7 cellular contexts compared by ENCODE assay signal in the genomic region with DNA sequence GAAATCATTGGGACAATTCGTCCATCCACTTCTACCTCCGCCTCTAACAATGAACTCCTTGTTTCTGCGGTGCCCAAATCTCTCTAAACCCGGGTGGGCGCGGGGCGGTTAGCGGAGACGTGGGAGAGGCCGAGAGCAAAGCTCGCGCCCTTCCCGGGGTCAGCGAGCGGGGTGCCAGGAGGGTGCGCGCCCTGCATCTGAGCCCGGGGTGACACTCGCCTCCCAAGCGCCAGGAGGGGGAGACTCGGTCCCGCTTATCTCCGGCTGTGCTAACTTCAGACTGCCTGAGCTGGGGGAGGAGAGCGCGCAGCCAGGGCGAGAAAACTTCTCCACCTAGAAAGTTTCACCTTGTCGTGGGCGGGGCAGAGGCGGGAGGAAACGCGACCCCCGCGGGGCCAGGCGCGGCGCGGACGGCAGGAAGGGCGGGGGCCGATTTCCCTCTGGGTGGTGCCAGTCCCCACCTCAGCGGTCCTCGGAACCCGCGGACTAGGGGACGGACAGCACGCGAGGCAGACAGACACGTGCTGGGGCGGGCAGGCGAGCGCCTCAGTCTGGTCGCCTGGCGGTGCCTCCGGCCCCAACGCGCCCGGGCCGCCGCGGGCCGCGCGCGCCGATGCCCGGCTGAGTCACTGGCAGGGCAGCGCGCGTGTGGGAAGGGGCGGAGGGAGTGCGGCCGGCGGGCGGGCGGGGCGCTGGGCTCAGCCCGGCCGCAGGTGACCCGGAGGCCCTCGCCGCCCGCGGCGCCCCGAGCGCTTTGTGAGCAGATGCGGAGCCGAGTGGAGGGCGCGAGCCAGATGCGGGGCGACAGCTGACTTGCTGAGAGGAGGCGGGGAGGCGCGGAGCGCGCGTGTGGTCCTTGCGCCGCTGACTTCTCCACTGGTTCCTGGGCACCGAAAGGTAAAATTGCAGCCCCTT. TPM values are rescaled to one million over a fixed set of nuclear protein-coding genes. Genes with fewer than 3 reads are reported as not detected.
DNase-seq lines count a peak whose midpoint lies in the region; ATAC-seq, FAIRE-seq and TF ChIP-seq lines count a peak whose summit lies in the region.

TSS of gene MET (plus strand) at position 516 of the 915 bp plus-strand sequence. CDS start 26,889 bp downstream, outside the sequence.

- peak within 1 kb of the TSS; percentile 81 to 93 for H3K9ac ChIP-seq in colonic mucosa (ENCODE audit: low read depth in 2 of 2, low read length in 2 of 2)

- H3K9me3 Mint-ChIP-seq in T-cell, result no peaks in the 10 kb centered on the region

- no peaks in the 10 kb centered on the region for H3K27me3 ChIP-seq in colonic mucosa

- TF ChIP-seq POLR2A in H54 (IDR thresholded peaks at IDR 0.05; ENCODE audit: low read depth, low read length), result peak; percentile 62

- H3K4me3 Mint-ChIP-seq in T-cell, result peak within 1 kb of the TSS; percentile 31 to 69 (median 32)

- DNase-seq in H54 (ENCODE audit: insufficient read length, low spot score) (peak; percentile 76), LHCN-M2 (ENCODE audit: low read depth) (peak; percentile 93), T-cell (peak in 2 of 34 experiments; percentile 1 to 2), colonic mucosa (peak; percentile 85), kidney glomerular epithelial cell (lab: John Stamatoyannopoulos, UW) (peak; percentile 85)
- DNase-seq in stimulated activated CD4-positive, alpha-beta T cell treated with anti-CD3 and anti-CD28 coated beads, Interleukin-15, amount 100 ng/mL, for 24 hours, result peak; percentile 69

- TF ChIP-seq CTCF in GM12875 (IDR thresholded peaks at IDR 0.05; ENCODE audit: borderline replicate concordance, insufficient read depth, low read depth, low read length) (peak; percentile 59; the same call in 1 of the 2 replicates), colonic mucosa (IDR thresholded peaks at IDR 0.05) (peak; percentile 45)

- peaks cover 5 to 8% (median 7%) of the 10 kb centered on the region in 3 donors for H3K4me1 Mint-ChIP-seq in T-cell

- intact Hi-C loops in colonic mucosa (cut with DNase I), result loop anchor here (5.0 kb wide), 2 partner anchors 115 to 135 kb away; no protein-coding TSS in a partner anchor

- no peaks in the 10 kb centered on the region for H3K36me3 Mint-ChIP-seq in T-cell

- CTCF ChIA-PET in T-cell (lab: Charles Lee), result interaction anchor here in 1 of 2 donors (0.7 kb wide), 1 partner anchor 1430 kb away, joined by 4 read pairs; no protein-coding TSS in a partner anchor

- peak in 3 of 4 experiments; percentile 20 to 29 (median 23) for ATAC-seq in T-cell (replicated peaks in 1 of 4)

- H3K9me3 ChIP-seq in colonic mucosa, result no peaks in the 10 kb centered on the region

- H3K4me3 ChIP-seq in GM12875 (ENCODE audit: low read depth, low read length), result peak within 1 kb of the TSS; percentile 30
- peak within 1 kb of the TSS; percentile 43 for H3K4me3 ChIP-seq in colonic mucosa

- POLR2A ChIA-PET in T-cell (lab: Charles Lee), result no interaction called here

- H3K27me3 Mint-ChIP-seq in T-cell, result peaks cover 40 to 53% of the 10 kb centered on the region in 2 donors

- peak within 1 kb of the TSS; percentile 65 for H3K27ac ChIP-seq in colonic mucosa

- no peaks in the 10 kb centered on the region for H3K36me3 ChIP-seq in colonic mucosa

- H3K4me1 ChIP-seq in colonic mucosa, result no peaks in the 10 kb centered on the region

- no peak for FAIRE-seq in H54 (lab: Jason Lieb, UNC)

- no peak within 1 kb of the TSS for H3K27ac Mint-ChIP-seq in T-cell

RNA-seq across cellular contexts. Expression of gene MET, which starts in this region (rescaled TPM):
- total RNA-seq in LHCN-M2 (2014; rRNA removed) (133 and 149 TPM in 2 replicates), T-cell (under 1 TPM in 3 of 5 donors, not detected in 2; 0.44 to 0.59 (median 0.53) TPM), colonic mucosa (10 to 100 TPM; 38.3 to 45.3 TPM)
- 34.3 TPM for polyA plus RNA-seq in LHCN-M2 (2012)

Comparison
In these comparisons a context has a peak if more than half of its experiments do, and no peak if none do; other contexts are left out.
1. RNA of gene MET (total RNA-seq): 133 to 149 TPM in LHCN-M2 and 38.3 to 45.3 TPM in colonic mucosa; 0.44 to 0.59 TPM in T-cell; every median in the first group is over 10 times any median in the second.
2. Peak in ATAC-seq in T-cell; RNA of the gene not detected or under 1 TPM.